Comparison of ENCODE assay signal across 8 cellular contexts in genomic region chr17:47970725-47971511, GRCh38. TPM values are rescaled to one million over a fixed set of nuclear protein-coding genes. Genes with fewer than 3 reads are reported as not detected.
DNase-seq lines count a peak whose midpoint lies in the region; ATAC-seq and TF ChIP-seq lines count a peak whose summit lies in the region.

CDK5RAP3 (plus strand) TSS chr17:47971113; CDS start chr17:47971147, 34 bp downstream.

- peaks cover 19% of the 10 kb centered on the region for H3K4me1 ChIP-seq in KMS-11 (ENCODE audit: low read depth, poor library complexity, severe bottlenecking)
- peaks cover 0 to 24% (median 2%) of the 10 kb centered on the region in 4 donors for H3K4me1 ChIP-seq in Peyer's patch
- H3K4me1 ChIP-seq in esophagus muscularis mucosa: peaks cover 7 to 28% (median 21%) of the 10 kb centered on the region in 4 donors

- peak within 1 kb of the TSS; percentile 71 for H3K27ac Mint-ChIP-seq in activated T-cell treated with anti-CD3 and anti-CD28 coated beads, Interleukin-2, amount 50 U/mL, for 72 hours
- peak within 1 kb of the TSS; percentile 95 for H3K27ac Mint-ChIP-seq in stimulated activated effector memory CD8-positive, alpha-beta T cell treated with anti-CD3 and anti-CD28 coated beads, Interleukin-12 subunit alpha, Interleukin-12 subunit beta, amount 100 ng/mL, for 72 hours

- peak within 1 kb of the TSS; percentile 57; the same call in 1 of the 2 replicates for H3K9ac ChIP-seq in KMS-11

- DNase-seq in DMS79 (lab: John Stamatoyannopoulos, UW) (peak; percentile 98), Peyer's patch (peak; percentile 100), esophagus muscularis mucosa (ENCODE audit: extremely low spot score) (peak; percentile 100), myocyte (ENCODE audit: low read depth) (peak; percentile 100)
- DNase-seq in activated T-cell treated with anti-CD3 and anti-CD28 coated beads, Interleukin-2, amount 50 U/mL, for 72 hours: peak; percentile 100
- peak; percentile 99 to 100 for DNase-seq in stimulated activated effector memory CD8-positive, alpha-beta T cell treated with anti-CD3 and anti-CD28 coated beads, Interleukin-12 subunit alpha, Interleukin-12 subunit beta, amount 100 ng/mL, for 72 hours (ENCODE audit: low spot score in 2 of 2)

- TF ChIP-seq POLR2A in Peyer's patch (IDR thresholded peaks at IDR 0.05) (peak; percentile 74 to 81), esophagus muscularis mucosa (IDR thresholded peaks at IDR 0.05; ENCODE audit: low read depth) (no peak)

- no peaks in the 10 kb centered on the region for H3K36me3 ChIP-seq in KMS-11 (ENCODE audit: insufficient read depth)
- H3K36me3 ChIP-seq in Peyer's patch: peaks cover 0 to 28% (median 0%) of the 10 kb centered on the region in 3 donors
- peaks cover 16 to 27% (median 25%) of the 10 kb centered on the region in 4 donors for H3K36me3 ChIP-seq in esophagus muscularis mucosa

- TF ChIP-seq EP300 in esophagus muscularis mucosa (IDR thresholded peaks at IDR 0.05): no peak

- H3K27me3 ChIP-seq in KMS-11 (ENCODE audit: insufficient read depth, low read depth) (no peaks in the 10 kb centered on the region), Peyer's patch (no peaks in the 10 kb centered on the region), esophagus muscularis mucosa (peaks cover 0 to 9% (median 0%) of the 10 kb centered on the region in 4 donors)

- peaks cover 10% of the 10 kb centered on the region; the same call in 1 of the 2 replicates for H3K79me2 ChIP-seq in KMS-11 (ENCODE audit: insufficient read depth, low read depth)

- no peaks in the 10 kb centered on the region for H4K20me1 ChIP-seq in KMS-11 (ENCODE audit: insufficient read depth)

- peak; percentile 97 for ATAC-seq in GM21723 (IDR thresholded peaks at IDR 0.05; ENCODE audit: unreplicated experiment)
- ATAC-seq in activated T-cell treated with anti-CD3 and anti-CD28 coated beads, Interleukin-2, amount 50 U/mL, for 72 hours (replicated peaks in 1 of 2): peak; percentile 95 to 98
- ATAC-seq in stimulated activated effector memory CD8-positive, alpha-beta T cell treated with anti-CD3 and anti-CD28 coated beads, Interleukin-12 subunit alpha, Interleukin-12 subunit beta, amount 100 ng/mL, for 72 hours: peak; percentile 97

- H3K36me3 Mint-ChIP-seq in activated T-cell treated with anti-CD3 and anti-CD28 coated beads, Interleukin-2, amount 50 U/mL, for 72 hours (ENCODE audit: insufficient read depth in 2 of 2): peaks cover 0 to 9% of the 10 kb centered on the region in 2 donors
- H3K36me3 Mint-ChIP-seq in stimulated activated effector memory CD8-positive, alpha-beta T cell treated with anti-CD3 and anti-CD28 coated beads, Interleukin-12 subunit alpha, Interleukin-12 subunit beta, amount 100 ng/mL, for 72 hours: peaks cover 40% of the 10 kb centered on the region

- H3K4me3 ChIP-seq in KMS-11 (IDR thresholded peaks at IDR 0.05; ENCODE audit: insufficient read depth, low read depth, low read length) (peak within 1 kb of the TSS; percentile 33), Peyer's patch (peak within 1 kb of the TSS; percentile 81 to 91 (median 90)), esophagus muscularis mucosa (peak within 1 kb of the TSS; percentile 71 to 95 (median 87))

- no peaks in the 10 kb centered on the region for H3K27me3 Mint-ChIP-seq in activated T-cell treated with anti-CD3 and anti-CD28 coated beads, Interleukin-2, amount 50 U/mL, for 72 hours (ENCODE audit: low read depth)

- H3K4me1 Mint-ChIP-seq in activated T-cell treated with anti-CD3 and anti-CD28 coated beads, Interleukin-2, amount 50 U/mL, for 72 hours (ENCODE audit: low read depth): peaks cover 23% of the 10 kb centered on the region
- H3K4me1 Mint-ChIP-seq in stimulated activated effector memory CD8-positive, alpha-beta T cell treated with anti-CD3 and anti-CD28 coated beads, Interleukin-12 subunit alpha, Interleukin-12 subunit beta, amount 100 ng/mL, for 72 hours: peaks cover 13% of the 10 kb centered on the region

- intact Hi-C loops in esophagus muscularis mucosa (cut with DNase I): loop anchor here (2.0 to 10.0 kb wide), 3 partner anchors 22 to 126 kb away; partner anchors contain the start of genes SCRN2 and SP2

- WGBS in esophagus muscularis mucosa: under 1% methylated on average over 20 of the region's 63 CpGs

- TF ChIP-seq CTCF in KMS-11 (conservative IDR thresholded peaks at IDR 0.05; ENCODE audit: low read depth, low read length) (peak; percentile 82), Peyer's patch (IDR thresholded peaks at IDR 0.05) (peak; percentile 92 to 100 (median 97)), esophagus muscularis mucosa (IDR thresholded peaks at IDR 0.05) (peak; percentile 92 to 100 (median 96))

- peak within 1 kb of the TSS; percentile 94 for H3K4me2 ChIP-seq in KMS-11

- H3K27ac ChIP-seq in KMS-11: peak within 1 kb of the TSS; percentile 29
- peak within 1 kb of the TSS; percentile 81 to 87 (median 84) for H3K27ac ChIP-seq in Peyer's patch
- H3K27ac ChIP-seq in esophagus muscularis mucosa (replicated peaks in 1 of 4): peak within 1 kb of the TSS; percentile 80 to 89 (median 84)

- H2AFZ ChIP-seq in KMS-11 (ENCODE audit: low read depth): peak within 1 kb of the TSS; percentile 88

- H3K9me3 ChIP-seq in Peyer's patch (no peaks in the 10 kb centered on the region), esophagus muscularis mucosa (no peaks in the 10 kb centered on the region)

- H3K4me3 Mint-ChIP-seq in activated T-cell treated with anti-CD3 and anti-CD28 coated beads, Interleukin-2, amount 50 U/mL, for 72 hours: peak within 1 kb of the TSS; percentile 71 to 97
- H3K4me3 Mint-ChIP-seq in stimulated activated effector memory CD8-positive, alpha-beta T cell treated with anti-CD3 and anti-CD28 coated beads, Interleukin-12 subunit alpha, Interleukin-12 subunit beta, amount 100 ng/mL, for 72 hours: peak within 1 kb of the TSS; percentile 95

- no peaks in the 10 kb centered on the region for H3K9me3 Mint-ChIP-seq in activated T-cell treated with anti-CD3 and anti-CD28 coated beads, Interleukin-2, amount 50 U/mL, for 72 hours
- no peaks in the 10 kb centered on the region for H3K9me3 Mint-ChIP-seq in stimulated activated effector memory CD8-positive, alpha-beta T cell treated with anti-CD3 and anti-CD28 coated beads, Interleukin-12 subunit alpha, Interleukin-12 subunit beta, amount 100 ng/mL, for 72 hours

RNA-seq across cellular contexts. Expression of gene CDK5RAP3, which starts in this region (rescaled TPM):
- 1,000 to 10,000 TPM in 1 of 4 donors, 100 to 1,000 TPM in 3; 198 to 1,062 (median 553) TPM for total RNA-seq in Peyer's patch
- total RNA-seq in activated T-cell treated with anti-CD3 and anti-CD28 coated beads, Interleukin-2, amount 50 U/mL, for 72 hours: 100 to 1,000 TPM; 232 to 255 TPM
- total RNA-seq in esophagus muscularis mucosa: 10 to 100 TPM; 43.9 to 70.2 (median 58.4) TPM
- total RNA-seq in myocyte: 105 and 148 TPM in 2 replicates
- 112 TPM for polyA plus RNA-seq in myocyte (2012)

Comparison
In these comparisons a context has a peak if more than half of its experiments do, and no peak if none do; other contexts are left out.
1. Peak in every context shown above with its lines: DNase-seq, ATAC-seq, H3K4me3 ChIP-seq and H3K27ac ChIP-seq.
2. H3K27ac ChIP-seq: peak in every context shown above with its lines; median percentile 84 in Peyer's patch; 84 in esophagus muscularis mucosa; 29 in KMS-11.
3. H3K4me3 ChIP-seq: peak in every context shown above with its lines; median percentile 90 in Peyer's patch; 87 in esophagus muscularis mucosa; 33 in KMS-11.